7 cellular contexts compared by ENCODE assay signal in genomic region chr1:177556163-177556562, GRCh38.
"Had no signal": no experiment of that assay in that cellular context is flagged by ENCODE, and none has a peak within 500 bp of the region (broad histone marks: within the 10 kb centered on the region; RNA-seq: fewer than 3 reads in every experiment).

No MANE protein-coding gene starts in this region.

- FAIRE-seq: HepG2, HTR-8/SVneo had no signal

- ATAC-seq: HepG2 had no signal

- DNase-seq: IMR-90, KBM-7, KG1 had no signal

- H3K4me2 ChIP-seq: KMS-11 had no signal

- H3K27ac ChIP-seq: HL-60, KMS-11 had no signal

- H3K9ac ChIP-seq: KMS-11 had no signal
